Comparison of ENCODE assay signal across 12 cellular contexts in genomic region chr1:16152521-16153087, GRCh38. TPM values are rescaled to one million over a fixed set of nuclear protein-coding genes. Genes with fewer than 3 reads are reported as not detected.
DNase-seq lines count a peak whose midpoint lies in the region; ATAC-seq and TF ChIP-seq lines count a peak whose summit lies in the region.
"Had no signal": no experiment of that assay in that cellular context is flagged by ENCODE, and none has a peak within 500 bp of the region (broad histone marks: within the 10 kb centered on the region; RNA-seq: fewer than 3 reads in every experiment).

No MANE protein-coding gene starts in this region.

- H3K36me3 ChIP-seq in ectodermal cell (ENCODE audit: control insufficient read depth, insufficient read depth, low read length) (peaks cover 11% of the 10 kb centered on the region), tibial artery (peaks cover 0 to 29% (median 17%) of the 10 kb centered on the region in 3 donors)

- 17 to 18% methylated on average over 15 of the region's 15 CpGs for WGBS in ectodermal cell, 2 experiments

- intact Hi-C loops in tibial artery (cut with DNase I; ENCODE audit: low total_unique reads): loop anchor here (5.0 kb wide), 1 partner anchor 35 kb away; no protein-coding TSS in a partner anchor

- no peaks in the 10 kb centered on the region for H3K9me3 ChIP-seq in ectodermal cell (ENCODE audit: control insufficient read depth, low read length)
- H3K9me3 ChIP-seq in tibial artery: no peaks in the 10 kb centered on the region

- ATAC-seq in HG03139 (IDR thresholded peaks at IDR 0.05; ENCODE audit: unreplicated experiment): no peak

- H3K4me3 ChIP-seq in ectodermal cell (ENCODE audit: insufficient read depth, low read depth, low read length): peak overlapping the region; percentile 67
- peak overlapping the region; percentile 5 to 79 for H3K4me3 ChIP-seq in tibial artery

- H3K27ac ChIP-seq in ectodermal cell (ENCODE audit: insufficient read depth, low read depth, low read length, poor library complexity, severe bottlenecking): peak overlapping the region; percentile 9
- H3K27ac ChIP-seq in tibial artery: peak overlapping the region; percentile 41 to 49

- TF ChIP-seq CTCF in tibial artery (IDR thresholded peaks at IDR 0.05): no peak

- H3K27me3 ChIP-seq in ectodermal cell (ENCODE audit: control insufficient read depth, insufficient read depth, low read length, poor library complexity, severe bottlenecking) (peaks cover 24% of the 10 kb centered on the region), tibial artery (no peaks in the 10 kb centered on the region)

- DNase-seq in NCI-H82 (lab: John Stamatoyannopoulos, UW): peak; percentile 93
- DNase-seq in lung microvascular endothelial cell (ENCODE audit: low read depth in 2 of 2): peak; percentile 63 to 88
- no peak for DNase-seq in tibial artery
- no peak for DNase-seq in NCI-H1436 (lab: John Stamatoyannopoulos, UW)
- no peak for DNase-seq in DMS114 treated with DMSO at 0.1 percent for 48 hours (lab: John Stamatoyannopoulos, UW; ENCODE audit: unreplicated experiment)
- no peak for DNase-seq in activated naive CD4-positive, alpha-beta T cell (lab: John Stamatoyannopoulos, UW)
- DNase-seq: activated T-cell treated with anti-CD3 and anti-CD28 coated beads for 4 hours; foreskin fibroblast; KG1; stimulated activated CD4-positive, alpha-beta T cell treated with anti-CD3 and anti-CD28 coated beads, Interleukin-4, amount 100 ng/mL, for 4 hours had no signal

- H3K4me1 ChIP-seq in ectodermal cell (ENCODE audit: control insufficient read depth, insufficient read depth, low read length) (peaks cover 48% of the 10 kb centered on the region), tibial artery (peaks cover 0 to 65% (median 39%) of the 10 kb centered on the region in 4 donors)

RNA-seq across cellular contexts. Expression of gene EPHA2, which starts 3.3 kb away (rescaled TPM):
- 28.0 TPM for polyA plus RNA-seq in ectodermal cell (2013, experiment 1 of 4)
- 24.0 TPM for polyA plus RNA-seq in ectodermal cell (2013, experiment 2 of 4)
- polyA plus RNA-seq in ectodermal cell (2013, experiment 3 of 4): 17.4 TPM
- polyA plus RNA-seq in ectodermal cell (2013, experiment 4 of 4): 17.6 TPM
- 68.6 and 122 TPM in 2 replicates for total RNA-seq in lung microvascular endothelial cell

RNA-seq across cellular contexts. Expression of gene ARHGEF19, which starts 59.8 kb away (rescaled TPM):
- polyA plus RNA-seq in ectodermal cell (2013, experiment 1 of 4): 19.8 TPM
- polyA plus RNA-seq in ectodermal cell (2013, experiment 2 of 4): 22.4 TPM
- polyA plus RNA-seq in ectodermal cell (2013, experiment 3 of 4): 14.9 TPM
- polyA plus RNA-seq in ectodermal cell (2013, experiment 4 of 4): 15.8 TPM
- 3.3 and 4.6 TPM in 2 replicates for total RNA-seq in lung microvascular endothelial cell

Comparison
In these comparisons a context has a peak if more than half of its experiments do, and no peak if none do; other contexts are left out.
1. DNase-seq: peak in NCI-H82 (single experiment) and lung microvascular endothelial cell (2 of 2); none in tibial artery (0 of 2), NCI-H1436 (single experiment), DMS114 treated with DMSO at 0.1 percent for 48 hours (single experiment) and activated naive CD4-positive, alpha-beta T cell (0 of 4).